ENCODE assay signal across 1 cellular context in the genomic region with DNA sequence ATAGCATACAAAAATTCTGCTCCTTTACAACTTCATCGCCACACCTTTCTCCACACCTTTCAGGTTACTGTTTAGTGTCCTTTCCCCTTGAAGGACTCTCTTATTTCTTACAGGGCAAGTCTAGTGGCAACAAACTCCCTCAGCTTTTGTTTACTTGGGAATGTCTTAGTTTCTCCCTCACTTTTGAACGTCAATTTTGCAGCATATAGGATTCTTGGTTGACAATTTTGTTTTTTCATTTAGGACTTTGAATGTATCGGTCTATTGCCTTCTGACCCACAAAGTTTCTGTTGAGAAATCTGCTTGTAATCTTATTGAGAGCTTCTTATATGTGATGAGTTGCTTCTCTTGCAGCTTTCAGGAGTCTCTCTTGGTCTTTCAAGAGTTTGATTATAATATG.
A peak's percentile ranks its signal among the peaks of the same experiment; 100 is the strongest.
TF ChIP-seq lines count a peak whose summit lies in the region.

No MANE protein-coding gene starts in this region.

TF ChIP-seq in HEK293, 187 proteins besides CTCF, POLR2A, EP300 and RAD21 (continued from another document):
- TF ChIP-seq ZNF510 (tag by site-specific recombination; IDR thresholded peaks at IDR 0.05; ENCODE audit: insufficient replicate concordance) = peak; percentile 54
- TF ChIP-seq SETDB1 (IDR thresholded peaks at IDR 0.05; ENCODE audit: insufficient read length, low read length) = peak; percentile 82
- TF ChIP-seq ZBTB17 (tag by site-specific recombination; IDR thresholded peaks at IDR 0.05) = no peak
- no peak for TF ChIP-seq OVOL3 (tag by site-specific recombination; IDR thresholded peaks at IDR 0.05)
- TF ChIP-seq MYNN (tag by site-specific recombination; IDR thresholded peaks at IDR 0.05; ENCODE audit: borderline replicate concordance) = no peak
- no peak for TF ChIP-seq ZNF776 (tag by site-specific recombination; IDR thresholded peaks at IDR 0.05; ENCODE audit: borderline replicate concordance)
TF ChIP-seq in HEK293: peak in this region for 2.
